ENCODE assay signal across 10 cellular contexts in genomic region chr7:113878394-113878992, GRCh38. TPM values are rescaled to one million over a fixed set of nuclear protein-coding genes. Genes with fewer than 3 reads are reported as not detected.
"Had no signal": no experiment of that assay in that cellular context is flagged by ENCODE, and none has a peak within 500 bp of the region (broad histone marks: within the 10 kb centered on the region; RNA-seq: fewer than 3 reads in every experiment).

No MANE protein-coding gene starts in this region.

- H3K4me3 ChIP-seq: GM23248, HAP-1, K562 had no signal

- H3K4me1 ChIP-seq: HAP-1 had no signal

- H3K9me3 ChIP-seq: HAP-1 had no signal

- H2AFZ ChIP-seq: GM23248 had no signal

- ATAC-seq: HCT116, K562 had no signal

- H3K27ac ChIP-seq: GM23248 had no signal

- H3K4me3 Mint-ChIP-seq: HFFc6 had no signal

- H3K36me3 ChIP-seq: HAP-1 had no signal

- H3K9ac ChIP-seq: GM23248 had no signal

- DNase-seq: GM23248, GOT3, H7, HFFc6, IMR-90 had no signal

- H3K27ac Mint-ChIP-seq: HFFc6 had no signal

RNA-seq across cellular contexts. Expression of gene PPP1R3A, which starts 40.3 kb away (rescaled TPM):
- total RNA-seq: GM23248, H4, H7, HFFc6, HT-29, IMR-90, K562 had no signal
- polyA plus RNA-seq: GM23248, IMR-90 had no signal
